Comparison of ENCODE assay signal across 12 cellular contexts in the genomic region with DNA sequence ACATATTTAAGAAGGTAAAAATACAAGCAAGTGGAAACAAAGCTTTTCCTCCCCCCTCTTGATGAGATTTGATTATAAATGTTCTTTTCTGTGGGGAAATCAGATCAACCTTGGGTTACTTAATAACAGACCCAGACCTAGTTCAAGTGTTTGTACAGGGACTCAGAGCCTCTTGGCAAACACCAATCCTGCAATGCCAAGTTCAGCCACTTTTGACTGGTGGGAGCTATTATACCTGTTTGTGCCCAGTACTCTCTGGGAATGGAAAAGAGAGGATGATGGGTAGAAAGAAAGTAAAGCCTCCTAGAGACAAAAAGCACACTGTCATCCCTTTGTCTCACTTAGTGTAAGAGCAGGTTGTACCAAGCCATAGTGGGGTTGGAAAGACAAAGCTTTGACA.
A peak's percentile ranks its signal among the peaks of the same experiment; 100 is the strongest.
DNase-seq lines count a peak whose midpoint lies in the region; ATAC-seq and TF ChIP-seq lines count a peak whose summit lies in the region.
"Had no signal": no experiment of that assay in that cellular context is flagged by ENCODE, and none has a peak within 500 bp of the region (broad histone marks: within the 10 kb centered on the region; RNA-seq: fewer than 3 reads in every experiment).

No MANE protein-coding gene starts in this region.

- no peak overlapping the region for H3K9ac ChIP-seq in liver (ENCODE audit: low read depth in 1 of 2, low read length in 2 of 2)

- no peaks in the 10 kb centered on the region for H3K27me3 ChIP-seq in liver (ENCODE audit: control insufficient read depth in 4 of 4, insufficient read depth in 4 of 4, low read length in 3 of 4)

- no peak overlapping the region for H3K4me3 ChIP-seq in liver (ENCODE audit: low read depth in 1 of 3, low read length in 3 of 3)

- no peaks in the 10 kb centered on the region for H3K36me3 ChIP-seq in liver (ENCODE audit: control insufficient read depth in 4 of 4, insufficient read depth in 3 of 4, low read depth in 1 of 4, low read length in 3 of 4)

- H3K27ac ChIP-seq in liver (ENCODE audit: low read depth in 1 of 2, low read length in 2 of 2) (no peak overlapping the region), substantia nigra (ENCODE audit: low read depth, low read length, poor library complexity, severe bottlenecking) (no peak overlapping the region)

- TF ChIP-seq CTCF in liver (IDR thresholded peaks at IDR 0.05; ENCODE audit: low read depth, low read length, missing input control) (peak; percentile 29), omental fat pad (IDR thresholded peaks at IDR 0.05) (no peak)

- ATAC-seq in omental fat pad (ENCODE audit: low FRiP score) = no peak

- DNase-seq in DMS53 treated with DMSO at 0.1 percent for 48 hours (lab: John Stamatoyannopoulos, UW; ENCODE audit: unreplicated experiment) (peak; percentile 73), HT1080 (ENCODE audit: low read depth) (peak; percentile 31), SW480 (ENCODE audit: low spot score) (peak; percentile 5), substantia nigra (lab: John Stamatoyannopoulos, UW) (no peak), dedifferentiated amniotic fluid mesenchymal stem cell (ENCODE audit: extremely low spot score) (no peak), omental fat pad (ENCODE audit: low spot score) (no peak), RPMI8226 (no peak)
- DNase-seq: activated naive CD4-positive, alpha-beta T cell treated with anti-CD3 and anti-CD28 coated beads for 36 hours; COR-L47; cortex of kidney; occipital lobe had no signal

- TF ChIP-seq RAD21 in liver (IDR thresholded peaks at IDR 0.05) = peak; percentile 47 to 51

- peaks cover 0 to 2% (median 0%) of the 10 kb centered on the region in 4 donors for H3K4me1 ChIP-seq in liver (ENCODE audit: control insufficient read depth in 4 of 4, insufficient read depth in 4 of 4, low read length in 3 of 4)

- no peaks in the 10 kb centered on the region for H3K9me3 ChIP-seq in liver (ENCODE audit: control insufficient read depth in 4 of 4, low read length in 3 of 4)

TF ChIP-seq in liver, 16 proteins besides CTCF, POLR2A, EP300 and RAD21:
- TF ChIP-seq, protein P1, sequence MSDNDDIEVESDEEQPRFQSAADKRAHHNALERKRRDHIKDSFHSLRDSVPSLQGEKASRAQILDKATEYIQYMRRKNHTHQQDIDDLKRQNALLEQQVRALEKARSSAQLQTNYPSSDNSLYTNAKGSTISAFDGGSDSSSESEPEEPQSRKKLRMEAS (IDR thresholded peaks at IDR 0.05) = no peak
- TF ChIP-seq GABPA (IDR thresholded peaks at IDR 0.05 in 1 of 2, conservative IDR thresholded peaks at IDR 0.05 in 1 of 2) (no peak), NR2F2 (IDR thresholded peaks at IDR 0.05) (no peak), FOXA2 (IDR thresholded peaks at IDR 0.05) (no peak), YY1 (IDR thresholded peaks at IDR 0.05) (no peak), SP1 (IDR thresholded peaks at IDR 0.05) (no peak), HNF4A (conservative IDR thresholded peaks at IDR 0.05) (no peak), RXRA (IDR thresholded peaks at IDR 0.05) (no peak), HNF4G (IDR thresholded peaks at IDR 0.05) (no peak), JUND (IDR thresholded peaks at IDR 0.05) (no peak), TAF1 (conservative IDR thresholded peaks at IDR 0.05) (no peak), EGR1 (IDR thresholded peaks at IDR 0.05; ENCODE audit: low read depth in 2 of 2) (no peak), FOXA1 (IDR thresholded peaks at IDR 0.05) (no peak)
- TF ChIP-seq, protein P2, sequence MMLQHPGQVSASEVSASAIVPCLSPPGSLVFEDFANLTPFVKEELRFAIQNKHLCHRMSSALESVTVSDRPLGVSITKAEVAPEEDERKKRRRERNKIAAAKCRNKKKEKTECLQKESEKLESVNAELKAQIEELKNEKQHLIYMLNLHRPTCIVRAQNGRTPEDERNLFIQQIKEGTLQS (IDR thresholded peaks at IDR 0.05) = no peak
- TF ChIP-seq, protein P3, sequence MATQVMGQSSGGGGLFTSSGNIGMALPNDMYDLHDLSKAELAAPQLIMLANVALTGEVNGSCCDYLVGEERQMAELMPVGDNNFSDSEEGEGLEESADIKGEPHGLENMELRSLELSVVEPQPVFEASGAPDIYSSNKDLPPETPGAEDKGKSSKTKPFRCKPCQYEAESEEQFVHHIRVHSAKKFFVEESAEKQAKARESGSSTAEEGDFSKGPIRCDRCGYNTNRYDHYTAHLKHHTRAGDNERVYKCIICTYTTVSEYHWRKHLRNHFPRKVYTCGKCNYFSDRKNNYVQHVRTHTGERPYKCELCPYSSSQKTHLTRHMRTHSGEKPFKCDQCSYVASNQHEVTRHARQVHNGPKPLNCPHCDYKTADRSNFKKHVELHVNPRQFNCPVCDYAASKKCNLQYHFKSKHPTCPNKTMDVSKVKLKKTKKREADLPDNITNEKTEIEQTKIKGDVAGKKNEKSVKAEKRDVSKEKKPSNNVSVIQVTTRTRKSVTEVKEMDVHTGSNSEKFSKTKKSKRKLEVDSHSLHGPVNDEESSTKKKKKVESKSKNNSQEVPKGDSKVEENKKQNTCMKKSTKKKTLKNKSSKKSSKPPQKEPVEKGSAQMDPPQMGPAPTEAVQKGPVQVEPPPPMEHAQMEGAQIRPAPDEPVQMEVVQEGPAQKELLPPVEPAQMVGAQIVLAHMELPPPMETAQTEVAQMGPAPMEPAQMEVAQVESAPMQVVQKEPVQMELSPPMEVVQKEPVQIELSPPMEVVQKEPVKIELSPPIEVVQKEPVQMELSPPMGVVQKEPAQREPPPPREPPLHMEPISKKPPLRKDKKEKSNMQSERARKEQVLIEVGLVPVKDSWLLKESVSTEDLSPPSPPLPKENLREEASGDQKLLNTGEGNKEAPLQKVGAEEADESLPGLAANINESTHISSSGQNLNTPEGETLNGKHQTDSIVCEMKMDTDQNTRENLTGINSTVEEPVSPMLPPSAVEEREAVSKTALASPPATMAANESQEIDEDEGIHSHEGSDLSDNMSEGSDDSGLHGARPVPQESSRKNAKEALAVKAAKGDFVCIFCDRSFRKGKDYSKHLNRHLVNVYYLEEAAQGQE (IDR thresholded peaks at IDR 0.05) = no peak
- TF ChIP-seq, protein P4, sequence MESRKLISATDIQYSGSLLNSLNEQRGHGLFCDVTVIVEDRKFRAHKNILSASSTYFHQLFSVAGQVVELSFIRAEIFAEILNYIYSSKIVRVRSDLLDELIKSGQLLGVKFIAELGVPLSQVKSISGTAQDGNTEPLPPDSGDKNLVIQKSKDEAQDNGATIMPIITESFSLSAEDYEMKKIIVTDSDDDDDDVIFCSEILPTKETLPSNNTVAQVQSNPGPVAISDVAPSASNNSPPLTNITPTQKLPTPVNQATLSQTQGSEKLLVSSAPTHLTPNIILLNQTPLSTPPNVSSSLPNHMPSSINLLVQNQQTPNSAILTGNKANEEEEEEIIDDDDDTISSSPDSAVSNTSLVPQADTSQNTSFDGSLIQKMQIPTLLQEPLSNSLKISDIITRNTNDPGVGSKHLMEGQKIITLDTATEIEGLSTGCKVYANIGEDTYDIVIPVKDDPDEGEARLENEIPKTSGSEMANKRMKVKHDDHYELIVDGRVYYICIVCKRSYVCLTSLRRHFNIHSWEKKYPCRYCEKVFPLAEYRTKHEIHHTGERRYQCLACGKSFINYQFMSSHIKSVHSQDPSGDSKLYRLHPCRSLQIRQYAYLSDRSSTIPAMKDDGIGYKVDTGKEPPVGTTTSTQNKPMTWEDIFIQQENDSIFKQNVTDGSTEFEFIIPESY (IDR thresholded peaks at IDR 0.05) = no peak

Comparison
In these comparisons a context has a peak if more than half of its experiments do, and no peak if none do; other contexts are left out.
1. DNase-seq: peak in DMS53 treated with DMSO at 0.1 percent for 48 hours (single experiment), HT1080 (single experiment) and SW480 (single experiment); none in substantia nigra (0 of 49), dedifferentiated amniotic fluid mesenchymal stem cell (single experiment), omental fat pad (single experiment) and RPMI8226 (single experiment).